In genomic region chr2:218569661-218570500, GRCh38 we compare ENCODE assay signal across 8 cellular contexts. TPM values are rescaled to one million over a fixed set of nuclear protein-coding genes. Genes with fewer than 3 reads are reported as not detected.
A peak's percentile ranks its signal among the peaks of the same experiment; 100 is the strongest.
DNase-seq lines count a peak whose midpoint lies in the region; ATAC-seq and TF ChIP-seq lines count a peak whose summit lies in the region.

No MANE protein-coding gene starts in this region.

- peak overlapping the region; percentile 97 for H3K4me3 Mint-ChIP-seq in activated T-cell treated with anti-CD3 and anti-CD28 coated beads, Interleukin-2, amount 50 U/mL, for 4 hours

- no peaks in the 10 kb centered on the region for H3K9me3 ChIP-seq in Peyer's patch

- no peaks in the 10 kb centered on the region for H3K27me3 ChIP-seq in Peyer's patch

- H3K36me3 ChIP-seq in Peyer's patch: peaks cover 0 to 22% (median 0%) of the 10 kb centered on the region in 3 donors

- TF ChIP-seq POLR2A in Peyer's patch (IDR thresholded peaks at IDR 0.05): no peak

- H3K27ac ChIP-seq in Peyer's patch: peak overlapping the region; percentile 89 to 92 (median 90)

- in situ Hi-C loops in G401 (cut with HindIII; ENCODE audit: low sequenced_read_pairs): no loop called here
- in situ Hi-C loops in KBM-7 (cut with MboI; ENCODE audit: low pct_unique_long_range_greater_than_20kb, low sequenced_read_pairs): no loop called here

- DNase-seq in activated T-cell treated with anti-CD3 and anti-CD28 coated beads, Interleukin-2, amount 50 U/mL, for 4 hours: no peak
- no peak for DNase-seq in activated T-cell treated with anti-CD3 and anti-CD28 coated beads for 4 hours
- DNase-seq in Peyer's patch: peak in 1 of 3 donors; percentile 49
- peak; percentile 49 to 86 for DNase-seq in dermis microvascular lymphatic vessel endothelial cell (ENCODE audit: low read depth in 2 of 2)
- peak; percentile 17 for DNase-seq in mucosa of gallbladder (ENCODE audit: low spot score)
- no peak for DNase-seq in G401 (ENCODE audit: low spot score)
- no peak for DNase-seq in KBM-7

- H3K4me1 ChIP-seq in Peyer's patch: peaks cover 0 to 23% (median 9%) of the 10 kb centered on the region in 4 donors

- H3K4me3 ChIP-seq in Peyer's patch: peak overlapping the region; percentile 56 to 81 (median 67)

- no peak for ATAC-seq in activated T-cell treated with anti-CD3 and anti-CD28 coated beads, Interleukin-2, amount 50 U/mL, for 4 hours
- no peak for ATAC-seq in GM21529 (IDR thresholded peaks at IDR 0.05; ENCODE audit: unreplicated experiment)

- peaks cover 22% of the 10 kb centered on the region for H3K36me3 Mint-ChIP-seq in activated T-cell treated with anti-CD3 and anti-CD28 coated beads, Interleukin-2, amount 50 U/mL, for 4 hours (ENCODE audit: insufficient read depth)

- no peaks in the 10 kb centered on the region for H3K27me3 Mint-ChIP-seq in activated T-cell treated with anti-CD3 and anti-CD28 coated beads, Interleukin-2, amount 50 U/mL, for 4 hours (ENCODE audit: low read depth)

- peaks cover 50% of the 10 kb centered on the region for H3K4me1 Mint-ChIP-seq in activated T-cell treated with anti-CD3 and anti-CD28 coated beads, Interleukin-2, amount 50 U/mL, for 4 hours (ENCODE audit: low read depth)

- no peaks in the 10 kb centered on the region for H3K9me3 Mint-ChIP-seq in activated T-cell treated with anti-CD3 and anti-CD28 coated beads, Interleukin-2, amount 50 U/mL, for 4 hours

- TF ChIP-seq CTCF in Peyer's patch (IDR thresholded peaks at IDR 0.05): no peak

RNA-seq across cellular contexts. Expression of gene CNOT9, which starts 1.2 kb away (rescaled TPM):
- total RNA-seq in activated T-cell treated with anti-CD3 and anti-CD28 coated beads, Interleukin-2, amount 50 U/mL, for 4 hours: 100 to 1,000 TPM; 111 to 126 (median 119) TPM
- total RNA-seq in Peyer's patch (10 to 100 TPM; 27.2 to 54.2 (median 51.5) TPM), dermis microvascular lymphatic vessel endothelial cell (46.3 and 53.9 TPM in 2 replicates), mucosa of gallbladder (27.6 TPM)
- 85.2 and 92.8 TPM in 2 replicates for total RNA-seq in G401 (2014; rRNA removed; shearing (Covaris generic))

RNA-seq across cellular contexts. Expression of gene USP37, which starts 1.7 kb away (rescaled TPM):
- total RNA-seq in activated T-cell treated with anti-CD3 and anti-CD28 coated beads, Interleukin-2, amount 50 U/mL, for 4 hours: 10 to 100 TPM; 30.9 to 31.4 (median 31.2) TPM
- total RNA-seq in Peyer's patch (10 to 100 TPM; 12.6 to 44.6 (median 21.8) TPM), dermis microvascular lymphatic vessel endothelial cell (7.3 and 8.3 TPM in 2 replicates), mucosa of gallbladder (12.0 TPM)
- total RNA-seq in G401 (2014; rRNA removed; shearing (Covaris generic)): 10.7 and 25.6 TPM in 2 replicates

RNA-seq across cellular contexts. Expression of gene PLCD4, which starts 37.8 kb away (rescaled TPM):
- total RNA-seq in activated T-cell treated with anti-CD3 and anti-CD28 coated beads, Interleukin-2, amount 50 U/mL, for 4 hours: under 1 TPM in 2 of 3 donors, not detected in 1; 0.05 to 0.40 TPM
- total RNA-seq in Peyer's patch (1 to 10 TPM in 3 of 4 donors, not detected in 1; 1.5 to 9.9 (median 3.6) TPM), dermis microvascular lymphatic vessel endothelial cell (0.76 and 1.4 TPM in 2 replicates), mucosa of gallbladder (0.49 TPM)
- total RNA-seq in G401 (2014; rRNA removed; shearing (Covaris generic)): 1.2 and 1.3 TPM in 2 replicates

Comparison
In these comparisons a context has a peak if more than half of its experiments do, and no peak if none do; other contexts are left out.
1. DNase-seq: peak in dermis microvascular lymphatic vessel endothelial cell (2 of 2) and mucosa of gallbladder (single experiment); none in activated T-cell treated with anti-CD3 and anti-CD28 coated beads, Interleukin-2, amount 50 U/mL, for 4 hours (single experiment), activated T-cell treated with anti-CD3 and anti-CD28 coated beads for 4 hours (single experiment), G401 (single experiment) and KBM-7 (single experiment).